8 cellular contexts compared by ENCODE assay signal in genomic region chr3:58306662-58307286, GRCh38. TPM values are rescaled to one million over a fixed set of nuclear protein-coding genes. Genes with fewer than 3 reads are reported as not detected.
A peak's percentile ranks its signal among the peaks of the same experiment; 100 is the strongest.
DNase-seq lines count a peak whose midpoint lies in the region; ATAC-seq, FAIRE-seq and TF ChIP-seq lines count a peak whose summit lies in the region.

No MANE protein-coding gene starts in this region.

- 0 to 2% (median 0%) methylated on average over 19 of the region's 19 CpGs for whole genome bisulfite sequencing in small intestine, 3 donors

- H3K27ac ChIP-seq in iPS-20b (ENCODE audit: low read length) = peak overlapping the region; percentile 35
- peak overlapping the region; percentile 90 to 99 for H3K27ac ChIP-seq in small intestine (ENCODE audit: low read depth in 1 of 2, low read length in 1 of 2)

- H3K4me1 ChIP-seq in iPS-20b (ENCODE audit: insufficient read depth, low read length) (no peaks in the 10 kb centered on the region; the same call in 1 of the 2 replicates), small intestine (ENCODE audit: control insufficient read depth in 2 of 2, insufficient read depth in 1 of 2, low read depth in 1 of 2, low read length in 1 of 2) (peaks cover 2 to 5% of the 10 kb centered on the region in 2 donors)

- H3K9ac ChIP-seq in iPS-20b (ENCODE audit: low read depth, low read length) = peak overlapping the region; percentile 96

- H3K9me3 ChIP-seq in iPS-20b (ENCODE audit: insufficient read depth, low read depth, low read length) (no peaks in the 10 kb centered on the region), small intestine (ENCODE audit: control insufficient read depth, low read depth) (no peaks in the 10 kb centered on the region)

- FAIRE-seq in small intestine (lab: Jason Lieb, UNC) = no peak

- peaks cover 38% of the 10 kb centered on the region for H3K36me3 ChIP-seq in iPS-20b (ENCODE audit: insufficient read depth, low read depth, low read length)
- peaks cover 3% of the 10 kb centered on the region in 2 donors for H3K36me3 ChIP-seq in small intestine (ENCODE audit: control insufficient read depth in 2 of 2, insufficient read depth in 2 of 2, low read length in 2 of 2)

- peaks cover 9% of the 10 kb centered on the region for H3K27me3 ChIP-seq in iPS-20b (ENCODE audit: insufficient read depth, low read length)
- H3K27me3 ChIP-seq in small intestine (ENCODE audit: control insufficient read depth in 2 of 2, insufficient read depth in 2 of 2, low read length in 2 of 2) = no peaks in the 10 kb centered on the region

- DNase-seq in GM03348 (ENCODE audit: low spot score) (peak; percentile 41), HFF-Myc (ENCODE audit: extremely low read depth, low read depth) (no peak), RPMI7951 (ENCODE audit: low read depth) (peak; percentile 38), astrocyte of the hippocampus (ENCODE audit: low read depth, low spot score) (peak; percentile 58), small intestine (peak; percentile 68), A172 (ENCODE audit: low spot score) (no peak)

- peak overlapping the region; percentile 97 for H3K4me3 ChIP-seq in HFF-Myc (replicated peaks; ENCODE audit: low read depth, low read length)
- H3K4me3 ChIP-seq in iPS-20b (ENCODE audit: low read length) = peak overlapping the region; percentile 98
- H3K4me3 ChIP-seq in small intestine (ENCODE audit: low read depth in 1 of 2, low read length in 2 of 2) = peak overlapping the region; percentile 75 to 90

- no peak for TF ChIP-seq CTCF in HFF-Myc (IDR thresholded peaks at IDR 0.05; ENCODE audit: low read depth, low read length, missing control alignments)

- no peak for ATAC-seq in GM21786 (IDR thresholded peaks at IDR 0.05; ENCODE audit: unreplicated experiment)

RNA-seq across cellular contexts. Expression of gene HTD2, which starts 0.5 kb away (rescaled TPM):
- total RNA-seq in RPMI7951 (2014; rRNA removed; shearing (Covaris generic)) = 8.9 and 10.9 TPM in 2 replicates
- polyA plus RNA-seq in small intestine = 1 to 10 TPM; 5.4 to 7.8 (median 6.5) TPM
- 6.2 TPM in 2 replicates for total RNA-seq in A172 (2014; rRNA removed; shearing (Covaris generic))

RNA-seq across cellular contexts. Expression of gene RPP14, which starts 0.7 kb away (rescaled TPM):
- total RNA-seq in RPMI7951 (2014; rRNA removed; shearing (Covaris generic)) = 15.3 and 18.2 TPM in 2 replicates
- 10 to 100 TPM; 11.7 to 19.9 (median 18.6) TPM for polyA plus RNA-seq in small intestine
- total RNA-seq in A172 (2014; rRNA removed; shearing (Covaris generic)) = 13.0 and 19.5 TPM in 2 replicates

RNA-seq across cellular contexts. Expression of gene PXK, which starts 25.9 kb away (rescaled TPM):
- total RNA-seq in RPMI7951 (2014; rRNA removed; shearing (Covaris generic)) = 53.8 and 63.6 TPM in 2 replicates
- polyA plus RNA-seq in small intestine = 1 to 10 TPM; 5.1 to 9.2 (median 9.1) TPM
- 9.3 and 15.2 TPM in 2 replicates for total RNA-seq in A172 (2014; rRNA removed; shearing (Covaris generic))

Comparison
In these comparisons a context has a peak if more than half of its experiments do, and no peak if none do; other contexts are left out.
1. DNase-seq: peak in GM03348 (single experiment), RPMI7951 (single experiment), astrocyte of the hippocampus (single experiment) and small intestine (single experiment); none in HFF-Myc (single experiment) and A172 (single experiment).
2. Peak in every context shown above with its lines, with median percentiles within 50 percentile points of each other: H3K4me3 ChIP-seq.